ENCODE assay signal across 1 cellular context in the genomic region with DNA sequence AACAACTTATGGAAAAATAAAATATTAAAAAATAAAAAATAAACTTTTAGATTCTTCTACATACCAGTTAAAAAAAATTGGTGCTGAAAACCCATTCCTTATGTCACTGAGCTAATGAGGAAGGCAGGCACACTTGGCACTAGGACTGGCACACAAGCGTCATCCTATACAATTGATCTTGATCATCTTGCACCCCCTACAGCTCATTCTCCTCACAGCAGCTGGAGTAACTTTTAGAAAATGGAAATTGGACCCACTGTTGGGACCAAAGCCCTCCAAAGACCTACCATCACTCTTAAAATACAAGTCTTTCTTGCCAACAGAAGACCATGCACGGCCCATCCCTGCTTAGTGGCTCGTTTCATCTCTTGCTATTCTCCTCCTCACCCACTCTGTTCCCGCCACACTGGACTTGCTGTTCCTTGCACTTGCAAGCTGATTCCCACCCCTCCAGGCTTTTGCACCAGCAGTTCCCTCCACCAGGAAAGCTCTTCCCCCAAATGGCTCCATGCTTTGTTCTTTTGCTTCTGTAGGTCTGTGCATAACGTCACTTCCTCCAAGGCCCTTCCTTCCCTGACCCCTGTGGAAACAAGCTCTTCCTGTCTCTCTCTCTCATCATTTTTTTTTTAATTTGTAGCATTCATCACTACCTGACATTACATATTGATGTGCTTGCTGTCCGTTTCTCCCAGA.
TF ChIP-seq lines count a peak whose summit lies in the region.

No MANE protein-coding gene starts in this region.

TF ChIP-seq in H1, 55 proteins besides CTCF, POLR2A, EP300 and RAD21:
- TF ChIP-seq NRF1 (IDR thresholded peaks at IDR 0.05; ENCODE audit: low read depth, low read length): no peak
- no peak for TF ChIP-seq KDM1A (IDR thresholded peaks at IDR 0.05; ENCODE audit: borderline replicate concordance, low read length)
- no peak for TF ChIP-seq JUN (IDR thresholded peaks at IDR 0.05; ENCODE audit: low read depth, low read length)
- TF ChIP-seq EZH2 (IDR thresholded peaks at IDR 0.05; ENCODE audit: low read depth, low read length, severe bottlenecking): no peak
- TF ChIP-seq SIRT6 (IDR thresholded peaks at IDR 0.05; ENCODE audit: low read length): no peak
- TF ChIP-seq CTBP2 (IDR thresholded peaks at IDR 0.05; ENCODE audit: borderline replicate concordance, insufficient read depth, insufficient read length, low read length): no peak
- TF ChIP-seq FOSL1 (IDR thresholded peaks at IDR 0.05; ENCODE audit: insufficient read depth, low read depth, low read length): no peak
- TF ChIP-seq YY1 (IDR thresholded peaks at IDR 0.05; ENCODE audit: low read depth, low read length): no peak
- no peak for TF ChIP-seq GABPA (IDR thresholded peaks at IDR 0.05; ENCODE audit: borderline replicate concordance, insufficient read depth, low read length)
- TF ChIP-seq CHD1 (IDR thresholded peaks at IDR 0.05; ENCODE audit: low read depth, low read length): no peak
- TF ChIP-seq POLR2AphosphoS5 (IDR thresholded peaks at IDR 0.05; ENCODE audit: low read depth, low read length): no peak
- TF ChIP-seq ASH2L (IDR thresholded peaks at IDR 0.05; ENCODE audit: low read length): no peak
- TF ChIP-seq, protein P1, sequence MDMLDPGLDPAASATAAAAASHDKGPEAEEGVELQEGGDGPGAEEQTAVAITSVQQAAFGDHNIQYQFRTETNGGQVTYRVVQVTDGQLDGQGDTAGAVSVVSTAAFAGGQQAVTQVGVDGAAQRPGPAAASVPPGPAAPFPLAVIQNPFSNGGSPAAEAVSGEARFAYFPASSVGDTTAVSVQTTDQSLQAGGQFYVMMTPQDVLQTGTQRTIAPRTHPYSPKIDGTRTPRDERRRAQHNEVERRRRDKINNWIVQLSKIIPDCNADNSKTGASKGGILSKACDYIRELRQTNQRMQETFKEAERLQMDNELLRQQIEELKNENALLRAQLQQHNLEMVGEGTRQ (IDR thresholded peaks at IDR 0.05; ENCODE audit: low read length): no peak
- TF ChIP-seq KDM5A (IDR thresholded peaks at IDR 0.05; ENCODE audit: low read length): no peak
- TF ChIP-seq CREB1 (IDR thresholded peaks at IDR 0.05): no peak
- no peak for TF ChIP-seq RXRA (IDR thresholded peaks at IDR 0.05; ENCODE audit: insufficient read depth, low read depth, low read length)
- TF ChIP-seq BACH1 (IDR thresholded peaks at IDR 0.05; ENCODE audit: low read length): no peak
- TF ChIP-seq BRCA1 (IDR thresholded peaks at IDR 0.05; ENCODE audit: low read depth, low read length): no peak
